Comparison of ENCODE assay signal across 8 cellular contexts in the genomic region with DNA sequence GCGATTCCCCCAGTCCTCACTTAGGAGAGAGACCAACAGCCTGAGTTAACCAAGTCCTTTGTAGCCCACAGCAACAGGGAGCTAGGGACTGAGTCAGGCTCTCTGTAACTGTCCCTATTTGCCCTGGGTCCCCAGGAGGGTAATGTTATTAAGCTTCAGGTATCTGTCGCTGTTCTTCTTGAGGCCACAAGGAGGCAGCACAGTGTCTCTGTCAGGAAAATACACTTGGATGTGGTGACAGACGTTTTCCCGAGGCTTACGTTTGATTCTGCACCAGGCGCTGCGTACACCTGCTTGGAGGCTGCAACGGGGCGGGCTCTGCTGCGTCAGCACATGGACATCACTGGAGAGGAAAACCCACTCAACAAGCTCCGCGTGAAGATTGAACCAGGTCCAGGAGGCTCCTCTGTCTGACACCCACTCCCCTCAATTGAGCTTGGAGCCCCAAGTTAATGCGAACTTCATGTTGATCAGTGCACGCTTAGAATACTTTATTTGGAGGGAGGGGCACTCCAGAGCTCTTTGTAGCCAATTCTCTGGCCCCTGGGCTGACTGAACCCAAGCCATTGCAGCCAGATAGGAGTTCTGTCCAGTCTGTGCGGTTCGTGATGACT. TPM values are rescaled to one million over a fixed set of nuclear protein-coding genes. Genes with fewer than 3 reads are reported as not detected.
DNase-seq lines count a peak whose midpoint lies in the region; ATAC-seq, FAIRE-seq and TF ChIP-seq lines count a peak whose summit lies in the region.

No MANE protein-coding gene starts in this region.

- CTCF ChIA-PET in activated CD8-positive, alpha-beta T cell treated with anti-CD3 and anti-CD28 coated beads, Interleukin-2, amount 10 ng/mL, durations not matched to agents 7 days and 5 days (lab: Charles Lee), result interaction anchor here (0.6 to 4.2 kb wide), 34 partner anchors 8 to 1570 kb away, joined by 3 to 41 read pairs (median 5); a partner anchor contains a TSS

- H3K36me3 ChIP-seq in CD4-positive, CD25-positive, alpha-beta regulatory T cell (ENCODE audit: control insufficient read depth, insufficient read depth, low read length), result peaks cover 59% of the 10 kb centered on the region

- no peaks in the 10 kb centered on the region for H3K9me3 Mint-ChIP-seq in CD4-positive, CD25-positive, alpha-beta regulatory T cell
- H3K9me3 Mint-ChIP-seq in activated CD8-positive, alpha-beta T cell treated with anti-CD3 and anti-CD28 coated beads, Interleukin-2, amount 10 ng/mL, durations not matched to agents 7 days and 5 days (ENCODE audit: insufficient read depth), result no peaks in the 10 kb centered on the region

- no peaks in the 10 kb centered on the region for H3K27me3 Mint-ChIP-seq in CD4-positive, CD25-positive, alpha-beta regulatory T cell
- H3K27me3 Mint-ChIP-seq in activated CD8-positive, alpha-beta T cell treated with anti-CD3 and anti-CD28 coated beads, Interleukin-2, amount 10 ng/mL, durations not matched to agents 7 days and 5 days (ENCODE audit: low read depth), result no peaks in the 10 kb centered on the region

- intact Hi-C loops in head of caudate nucleus (cut with DNase I), result no loop called here

- H3K4me3 Mint-ChIP-seq in CD4-positive, CD25-positive, alpha-beta regulatory T cell, result no peak overlapping the region
- no peak overlapping the region for H3K4me3 Mint-ChIP-seq in activated CD8-positive, alpha-beta T cell treated with anti-CD3 and anti-CD28 coated beads, Interleukin-2, amount 10 ng/mL, durations not matched to agents 7 days and 5 days

- H3K4me1 Mint-ChIP-seq in CD4-positive, CD25-positive, alpha-beta regulatory T cell, result no peaks in the 10 kb centered on the region
- H3K4me1 Mint-ChIP-seq in activated CD8-positive, alpha-beta T cell treated with anti-CD3 and anti-CD28 coated beads, Interleukin-2, amount 10 ng/mL, durations not matched to agents 7 days and 5 days (ENCODE audit: low read depth), result no peaks in the 10 kb centered on the region

- POLR2A ChIA-PET in activated CD8-positive, alpha-beta T cell treated with anti-CD3 and anti-CD28 coated beads, Interleukin-2, amount 10 ng/mL, durations not matched to agents 7 days and 5 days (lab: Charles Lee), result no interaction called here

- FAIRE-seq in H54 (lab: Jason Lieb, UNC), result no peak

- peak; percentile 61 to 62 for ATAC-seq in CD4-positive, CD25-positive, alpha-beta regulatory T cell (ENCODE audit: low read depth in 2 of 2)
- ATAC-seq in activated CD8-positive, alpha-beta T cell treated with anti-CD3 and anti-CD28 coated beads, Interleukin-2, amount 10 ng/mL, durations not matched to agents 7 days and 5 days, result peak; percentile 82
- ATAC-seq in GM19324 (IDR thresholded peaks at IDR 0.05; ENCODE audit: low FRiP score, unreplicated experiment), result no peak

- no peaks in the 10 kb centered on the region for H3K9me3 ChIP-seq in CD4-positive, CD25-positive, alpha-beta regulatory T cell (ENCODE audit: control insufficient read depth in 2 of 2, low read length in 2 of 2)

- H3K4me1 ChIP-seq in CD4-positive, CD25-positive, alpha-beta regulatory T cell (ENCODE audit: control insufficient read depth, insufficient read depth, low read length, poor library complexity, severe bottlenecking), result no peaks in the 10 kb centered on the region

- H3K27ac Mint-ChIP-seq in CD4-positive, CD25-positive, alpha-beta regulatory T cell, result no peak overlapping the region
- no peak overlapping the region for H3K27ac Mint-ChIP-seq in activated CD8-positive, alpha-beta T cell treated with anti-CD3 and anti-CD28 coated beads, Interleukin-2, amount 10 ng/mL, durations not matched to agents 7 days and 5 days

- peaks cover 58% of the 10 kb centered on the region for H3K36me3 Mint-ChIP-seq in CD4-positive, CD25-positive, alpha-beta regulatory T cell
- H3K36me3 Mint-ChIP-seq in activated CD8-positive, alpha-beta T cell treated with anti-CD3 and anti-CD28 coated beads, Interleukin-2, amount 10 ng/mL, durations not matched to agents 7 days and 5 days (ENCODE audit: low read depth), result peaks cover 21% of the 10 kb centered on the region

- no peak overlapping the region for H3K4me3 ChIP-seq in CD4-positive, CD25-positive, alpha-beta regulatory T cell (ENCODE audit: low read depth, low read length)

- peak in 2 of 3 donors; percentile 22 to 56 for DNase-seq in CD4-positive, CD25-positive, alpha-beta regulatory T cell
- DNase-seq in H54 (ENCODE audit: insufficient read length, low spot score), result peak; percentile 65
- DNase-seq in NCI-H345 treated with DMSO at 0.1 percent for 48 hours (lab: John Stamatoyannopoulos, UW; ENCODE audit: unreplicated experiment), result peak; percentile 68
- DNase-seq in activated CD8-positive, alpha-beta T cell treated with anti-CD3 and anti-CD28 coated beads, Interleukin-2, amount 10 ng/mL, durations not matched to agents 7 days and 5 days, result peak; percentile 45
- peak in 40 of 42 donors; percentile 12 to 80 (median 54) for DNase-seq in head of caudate nucleus
- DNase-seq in retina, result peak; percentile 53
- no peak for DNase-seq in KG1 (lab: John Stamatoyannopoulos, UW)

- H3K27me3 ChIP-seq in CD4-positive, CD25-positive, alpha-beta regulatory T cell (ENCODE audit: control insufficient read depth, insufficient read depth, low read length), result no peaks in the 10 kb centered on the region

- no peak overlapping the region for H3K27ac ChIP-seq in CD4-positive, CD25-positive, alpha-beta regulatory T cell (ENCODE audit: insufficient read depth, low read length, poor library complexity, severe bottlenecking)

- TF ChIP-seq POLR2A in H54 (IDR thresholded peaks at IDR 0.05; ENCODE audit: low read depth, low read length), result no peak

RNA-seq across cellular contexts. Expression of a gene that starts 10.7 kb away (rescaled TPM):
- 1.0 TPM for total RNA-seq in CD4-positive, CD25-positive, alpha-beta regulatory T cell
- polyA plus RNA-seq in CD4-positive, CD25-positive, alpha-beta regulatory T cell, result not detected
- total RNA-seq in activated CD8-positive, alpha-beta T cell treated with anti-CD3 and anti-CD28 coated beads, Interleukin-2, amount 10 ng/mL, durations not matched to agents 7 days and 5 days, result under 1 TPM; 0.42 to 0.55 TPM

RNA-seq across cellular contexts. Expression of a gene that starts 17.3 kb away (rescaled TPM):
- total RNA-seq in CD4-positive, CD25-positive, alpha-beta regulatory T cell, result 29.8 TPM
- 10 to 100 TPM; 31.0 to 51.2 (median 33.0) TPM for polyA plus RNA-seq in CD4-positive, CD25-positive, alpha-beta regulatory T cell
- 10 to 100 TPM; 32.0 to 32.2 TPM for total RNA-seq in activated CD8-positive, alpha-beta T cell treated with anti-CD3 and anti-CD28 coated beads, Interleukin-2, amount 10 ng/mL, durations not matched to agents 7 days and 5 days

RNA-seq across cellular contexts. Expression of a gene that starts 44.4 kb away (rescaled TPM):
- 43.1 TPM for total RNA-seq in CD4-positive, CD25-positive, alpha-beta regulatory T cell
- polyA plus RNA-seq in CD4-positive, CD25-positive, alpha-beta regulatory T cell, result 10 to 100 TPM; 28.2 to 52.7 (median 36.7) TPM
- 10 to 100 TPM; 51.4 to 54.0 TPM for total RNA-seq in activated CD8-positive, alpha-beta T cell treated with anti-CD3 and anti-CD28 coated beads, Interleukin-2, amount 10 ng/mL, durations not matched to agents 7 days and 5 days

RNA-seq across cellular contexts. Expression of a gene that starts 53.4 kb away (rescaled TPM):
- total RNA-seq in CD4-positive, CD25-positive, alpha-beta regulatory T cell, result not detected
- not detected for polyA plus RNA-seq in CD4-positive, CD25-positive, alpha-beta regulatory T cell
- not detected for total RNA-seq in activated CD8-positive, alpha-beta T cell treated with anti-CD3 and anti-CD28 coated beads, Interleukin-2, amount 10 ng/mL, durations not matched to agents 7 days and 5 days
